10 cellular contexts compared by ENCODE assay signal in genomic region chr5:141567513-141568117, GRCh38. TPM values are rescaled to one million over a fixed set of nuclear protein-coding genes. Genes with fewer than 3 reads are reported as not detected.
DNase-seq lines count a peak whose midpoint lies in the region; ATAC-seq, FAIRE-seq and TF ChIP-seq lines count a peak whose summit lies in the region.
"Had no signal": no experiment of that assay in that cellular context is flagged by ENCODE, and none has a peak within 500 bp of the region (broad histone marks: within the 10 kb centered on the region; RNA-seq: fewer than 3 reads in every experiment).

No MANE protein-coding gene starts in this region.

- H3K4me3 ChIP-seq in dorsolateral prefrontal cortex (no peak overlapping the region), osteoblast (ENCODE audit: insufficient read depth, low read length) (no peak overlapping the region), small intestine (ENCODE audit: low read depth in 1 of 2, low read length in 2 of 2) (no peak overlapping the region)
- H3K4me3 ChIP-seq: skin epidermis had no signal

- H3K4me2 ChIP-seq in osteoblast (ENCODE audit: insufficient read depth, low read length) = no peak overlapping the region

- no peaks in the 10 kb centered on the region for H3K9me3 ChIP-seq in osteoblast (ENCODE audit: low read depth, low read length)
- H3K9me3 ChIP-seq in small intestine (ENCODE audit: control insufficient read depth, low read depth) = no peaks in the 10 kb centered on the region

- H3K79me2 ChIP-seq in osteoblast (ENCODE audit: insufficient read depth, low read length) = no peaks in the 10 kb centered on the region

- H3K4me1 ChIP-seq in osteoblast (ENCODE audit: insufficient read depth, low read length) = peaks cover 10% of the 10 kb centered on the region
- no peaks in the 10 kb centered on the region for H3K4me1 ChIP-seq in small intestine (ENCODE audit: control insufficient read depth in 2 of 2, insufficient read depth in 1 of 2, low read depth in 1 of 2, low read length in 1 of 2)

- H3K36me3 ChIP-seq in osteoblast (ENCODE audit: insufficient read depth, low read length) (peaks cover 38% of the 10 kb centered on the region), small intestine (ENCODE audit: control insufficient read depth in 2 of 2, insufficient read depth in 2 of 2, low read length in 2 of 2) (peaks cover 7 to 27% of the 10 kb centered on the region in 2 donors)

- no peak for ATAC-seq in HG03097 (IDR thresholded peaks at IDR 0.05; ENCODE audit: low FRiP score, unreplicated experiment)

- H3K27ac ChIP-seq in dorsolateral prefrontal cortex (peak overlapping the region in 1 of 59 donors; percentile 17), osteoblast (ENCODE audit: low read depth, low read length) (no peak overlapping the region), small intestine (ENCODE audit: low read depth in 1 of 2, low read length in 1 of 2) (no peak overlapping the region)

- intact Hi-C loops in dorsolateral prefrontal cortex (cut with DNase I) = loop anchor here (10.0 kb wide), 3 partner anchors 353 to 383 kb away; partner anchors contain the start of genes PCDHB12 (in 1 of the 2), PCDHB13 (in 1 of the 2), PCDHB16 (in 1 of the 2) and PCDHB9 (in 1 of the 2)

- no peak for FAIRE-seq in small intestine (lab: Jason Lieb, UNC)
- FAIRE-seq: A204.1 had no signal

- no peak overlapping the region for H2AFZ ChIP-seq in osteoblast (ENCODE audit: low read length)

- TF ChIP-seq CTCF in dorsolateral prefrontal cortex (IDR thresholded peaks at IDR 0.05 in 54 of 56, conservative IDR thresholded peaks at IDR 0.05 in 2 of 56; ENCODE audit: low read depth in 1 of 56, partially characterized antibody in 56 of 56) = peak; percentile 71 to 98 (median 87)
- peak; percentile 94 for TF ChIP-seq CTCF in osteoblast (IDR thresholded peaks at IDR 0.05; ENCODE audit: extremely low read depth, low read depth, low read length)

- DNase-seq in DMS 273 (lab: John Stamatoyannopoulos, UW; ENCODE audit: unreplicated experiment) (peak; percentile 47), DMS 273 treated with DMSO at 0.1 percent for 48 hours (lab: John Stamatoyannopoulos, UW) (no peak), MV-4-11 (lab: John Stamatoyannopoulos, UW) (peak; percentile 8), dorsolateral prefrontal cortex (no peak), osteoblast (ENCODE audit: insufficient read length, low spot score, missing footprints) (peak; percentile 68), small intestine (no peak), NCI-H2029 (lab: John Stamatoyannopoulos, UW) (no peak)

- WGBS in small intestine, 3 donors = 44 to 55% (median 51%) methylated on average over 2 of the region's 2 CpGs

- H3K27me3 ChIP-seq in dorsolateral prefrontal cortex (no peaks in the 10 kb centered on the region), osteoblast (ENCODE audit: insufficient read depth, low read length) (no peaks in the 10 kb centered on the region), small intestine (ENCODE audit: control insufficient read depth in 2 of 2, insufficient read depth in 2 of 2, low read length in 2 of 2) (no peaks in the 10 kb centered on the region)

- H4K20me1 ChIP-seq in osteoblast (ENCODE audit: insufficient read depth, low read length) = no peaks in the 10 kb centered on the region

RNA-seq across cellular contexts. Expression of gene DIAPH1, which starts 51.2 kb away (rescaled TPM):
- total RNA-seq in dorsolateral prefrontal cortex (10 to 100 TPM; 19.5 to 72.5 (median 48.1) TPM), osteoblast (18.5 and 19.2 TPM in 2 replicates)
- 10 to 100 TPM; 58.4 to 97.3 (median 87.8) TPM for polyA plus RNA-seq in small intestine

Comparison
In these comparisons a context has a peak if more than half of its experiments do, and no peak if none do; other contexts are left out.
1. DNase-seq: peak in DMS 273 (single experiment), MV-4-11 (single experiment) and osteoblast (single experiment); none in DMS 273 treated with DMSO at 0.1 percent for 48 hours (single experiment), dorsolateral prefrontal cortex (0 of 10), small intestine (single experiment) and NCI-H2029 (single experiment).